In the genomic region with DNA sequence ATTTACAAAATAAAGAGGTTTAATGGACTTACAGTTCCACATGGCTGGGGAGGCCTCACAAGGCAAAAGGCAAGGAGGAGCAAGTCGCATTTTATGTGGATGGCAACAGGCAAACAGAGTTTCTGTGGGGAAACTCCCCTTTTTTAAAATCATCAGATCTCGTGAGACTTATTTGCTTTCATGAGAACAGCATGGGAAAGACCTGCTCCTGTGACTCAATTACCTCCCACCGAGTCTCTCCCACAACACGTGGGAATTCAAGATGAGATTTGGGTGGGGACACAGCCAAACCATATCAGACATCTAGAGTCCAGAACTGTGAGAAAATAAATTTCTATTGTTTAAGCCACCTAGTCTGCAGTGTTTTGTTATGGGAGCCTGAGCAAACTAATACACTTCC, we compare ENCODE assay signal across 20 cellular contexts.
DNase-seq lines count a peak whose midpoint lies in the region; ATAC-seq and TF ChIP-seq lines count a peak whose summit lies in the region.
"Had no signal": no experiment of that assay in that cellular context is flagged by ENCODE, and none has a peak within 500 bp of the region (broad histone marks: within the 10 kb centered on the region; RNA-seq: fewer than 3 reads in every experiment).

No MANE protein-coding gene starts in this region.

- H3F3A ChIP-seq in SK-N-SH (replicated peaks; ENCODE audit: insufficient read depth) (peaks cover 28% of the 10 kb centered on the region), PC-9 (ENCODE audit: insufficient read depth, low read depth) (peaks cover 37% of the 10 kb centered on the region)

- WGBS in SK-N-SH (ENCODE audit: low lambda C conversion rate) = 98% methylated on average over 4 of the region's 4 CpGs

- POLR2A ChIA-PET in SK-N-SH (lab: Yijun Ruan, JAX) (no interaction called here), PC-9 (lab: Charles Lee; ENCODE audit: unreplicated experiment) (interaction anchor here (0.5 to 0.7 kb wide), 2 partner anchors 48 to 122 kb away, joined by 3 to 12 read pairs; no protein-coding TSS in a partner anchor)

- no peak overlapping the region for H2AFZ ChIP-seq in SK-N-SH (ENCODE audit: low read depth)
- H2AFZ ChIP-seq in PC-9 = no peak overlapping the region
- H2AFZ ChIP-seq in parathyroid adenoma = no peak overlapping the region

- H3K36me3 ChIP-seq in SK-N-SH (replicated peaks in 1 of 2; ENCODE audit: control insufficient read depth in 1 of 2, insufficient read depth in 2 of 2, low read length in 1 of 2) (no peaks in the 10 kb centered on the region), PC-9 (ENCODE audit: low read depth) (no peaks in the 10 kb centered on the region), parathyroid adenoma (ENCODE audit: control insufficient read depth, insufficient read depth, low read length) (no peaks in the 10 kb centered on the region)
- H3K36me3 ChIP-seq: ascending aorta, heart left ventricle, spleen, transverse colon had no signal

- CTCF ChIA-PET in SK-N-SH (lab: Yijun Ruan, JAX) = no interaction called here
- CTCF ChIA-PET in PC-9 (lab: Charles Lee) = interaction anchor here (1.1 kb wide), 1 partner anchor 95 kb away, joined by 3 read pairs; no protein-coding TSS in a partner anchor

- H3K9me2 ChIP-seq in SK-N-SH (no peaks in the 10 kb centered on the region), PC-9 (ENCODE audit: insufficient read depth) (no peaks in the 10 kb centered on the region)

- H3K9ac ChIP-seq in SK-N-SH (peak overlapping the region; percentile 63; the same call in 1 of the 2 replicates), parathyroid adenoma (no peak overlapping the region)

- DNase-seq in SK-N-SH = no peak
- no peak for DNase-seq in PC-9
- DNase-seq in epithelial cell of prostate (ENCODE audit: low read depth, low spot score) = no peak
- no peak for DNase-seq in islet precursor cell
- no peak for DNase-seq in amniotic stem cell (lab: John Stamatoyannopoulos, UW)
- no peak for DNase-seq in NCI-H1092 treated with DMSO at 0.1 percent for 48 hours (lab: John Stamatoyannopoulos, UW)
- DNase-seq: 8988T; activated T-cell treated with anti-CD3 and anti-CD28 coated beads, Interleukin-2, amount 50 U/mL, for 48 hours; C1 segment of cervical spinal cord; cortex of kidney; GOT3; heart left ventricle; kidney; NCI-H1694; spleen; transverse colon had no signal

- no peak for TF ChIP-seq RAD21 in SK-N-SH (IDR thresholded peaks at IDR 0.05; ENCODE audit: low read length)

- H3K27ac ChIP-seq in SK-N-SH (ENCODE audit: low read depth in 2 of 2, low read length in 1 of 2) (peak overlapping the region in 1 of 2 experiments; percentile 95; a peak in 2 of 4 replicates), PC-9 (peak overlapping the region; percentile 97), epithelial cell of prostate (peak overlapping the region; percentile 90), parathyroid adenoma (peak overlapping the region; percentile 82)
- H3K27ac ChIP-seq: ascending aorta had no signal

- H4K20me1 ChIP-seq in SK-N-SH (ENCODE audit: insufficient read depth) = no peaks in the 10 kb centered on the region
- H4K20me1 ChIP-seq in PC-9 (ENCODE audit: insufficient read depth) = no peaks in the 10 kb centered on the region

- TF ChIP-seq EP300 in SK-N-SH (IDR thresholded peaks at IDR 0.05; ENCODE audit: borderline replicate concordance in 1 of 2, low read depth in 1 of 2, low read length in 1 of 2) = no peak

- no peaks in the 10 kb centered on the region for H3K27me3 ChIP-seq in SK-N-SH (ENCODE audit: insufficient read depth)
- H3K27me3 ChIP-seq in PC-9 (ENCODE audit: insufficient read depth, low read depth) = no peaks in the 10 kb centered on the region
- H3K27me3 ChIP-seq in parathyroid adenoma (ENCODE audit: control insufficient read depth, insufficient read depth, low read length) = no peaks in the 10 kb centered on the region
- H3K27me3 ChIP-seq: ascending aorta, heart left ventricle, spleen, transverse colon had no signal

- no peak for TF ChIP-seq CTCF in SK-N-SH (IDR thresholded peaks at IDR 0.05)
- no peak for TF ChIP-seq CTCF in PC-9 (conservative IDR thresholded peaks at IDR 0.05)
- TF ChIP-seq CTCF in parathyroid adenoma (IDR thresholded peaks at IDR 0.05) = no peak

- H3K4me2 ChIP-seq in SK-N-SH (0 out of 2 replicates have a peak overlapping the region, but pooled peaks have one; percentile 38), PC-9 (peak overlapping the region; percentile 64), parathyroid adenoma (ENCODE audit: low read length) (no peak overlapping the region)

- ATAC-seq in SK-N-SH treated with all-trans-retinoic acid at 6 μM for 48 hours = no peak
- ATAC-seq: heart left ventricle; stimulated activated effector memory CD8-positive, alpha-beta T cell treated with anti-CD3 and anti-CD28 coated beads, Interleukin-12 subunit alpha, Interleukin-12 subunit beta, amount 100 ng/mL, for 72 hours had no signal

- BruUV-seq in PC-9 (replicated peaks; lab: Mats Ljungman, UMichigan) = no TSS peak

- peaks cover 6 to 37% of the 10 kb centered on the region in 2 experiments for H3K4me1 ChIP-seq in SK-N-SH (ENCODE audit: control insufficient read depth in 1 of 2, insufficient read depth in 2 of 2, low read depth in 1 of 2, low read length in 1 of 2)
- H3K4me1 ChIP-seq in PC-9 (replicated peaks; ENCODE audit: insufficient read depth) = peaks cover 66% of the 10 kb centered on the region
- H3K4me1 ChIP-seq in parathyroid adenoma = peaks cover 32% of the 10 kb centered on the region

- H3K9me3 ChIP-seq in SK-N-SH (no peaks in the 10 kb centered on the region), PC-9 (ENCODE audit: insufficient read depth, low read depth) (0 out of 2 replicates have a peak, but pooled peaks cover 2% of the 10 kb centered on the region), parathyroid adenoma (ENCODE audit: control insufficient read depth, low read length) (no peaks in the 10 kb centered on the region)
- H3K9me3 ChIP-seq: ascending aorta, heart left ventricle, spleen, transverse colon had no signal

- intact Hi-C loops in PC-9 (cut with micrococcal nuclease; ENCODE audit: unreplicated experiment) = loop anchor here (1.0 to 5.0 kb wide), 6 partner anchors 67 to 325 kb away; a partner anchor contains a TSS

- H3K4me3 ChIP-seq in SK-N-SH (ENCODE audit: low read depth in 2 of 2, low read length in 1 of 2) (no peak overlapping the region), PC-9 (no peak overlapping the region), parathyroid adenoma (ENCODE audit: low read depth, low read length) (no peak overlapping the region)
- H3K4me3 ChIP-seq: ascending aorta, heart left ventricle, spleen, transverse colon had no signal

- H3K79me2 ChIP-seq in SK-N-SH (ENCODE audit: insufficient read depth) (no peaks in the 10 kb centered on the region), PC-9 (ENCODE audit: low read depth) (peaks cover 14% of the 10 kb centered on the region; the same call in 1 of the 2 replicates), parathyroid adenoma (no peaks in the 10 kb centered on the region)

TF ChIP-seq in SK-N-SH, 30 proteins besides CTCF, POLR2A, EP300 and RAD21:
- TF ChIP-seq, protein P1, sequence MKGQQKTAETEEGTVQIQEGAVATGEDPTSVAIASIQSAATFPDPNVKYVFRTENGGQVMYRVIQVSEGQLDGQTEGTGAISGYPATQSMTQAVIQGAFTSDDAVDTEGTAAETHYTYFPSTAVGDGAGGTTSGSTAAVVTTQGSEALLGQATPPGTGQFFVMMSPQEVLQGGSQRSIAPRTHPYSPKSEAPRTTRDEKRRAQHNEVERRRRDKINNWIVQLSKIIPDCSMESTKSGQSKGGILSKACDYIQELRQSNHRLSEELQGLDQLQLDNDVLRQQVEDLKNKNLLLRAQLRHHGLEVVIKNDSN (IDR thresholded peaks at IDR 0.05; ENCODE audit: borderline replicate concordance, low read depth) = no peak
- TF ChIP-seq FOSL2 (IDR thresholded peaks at IDR 0.05; ENCODE audit: borderline replicate concordance, low read depth) (no peak), NRF1 (IDR thresholded peaks at IDR 0.05; ENCODE audit: low read depth, low read length) (no peak)

TF ChIP-seq in SK-N-SH treated with all-trans-retinoic acid at 6 μM for 48 hours, 23 proteins besides CTCF, POLR2A, EP300 and RAD21 (continues in another document):
- TF ChIP-seq, protein P2, sequence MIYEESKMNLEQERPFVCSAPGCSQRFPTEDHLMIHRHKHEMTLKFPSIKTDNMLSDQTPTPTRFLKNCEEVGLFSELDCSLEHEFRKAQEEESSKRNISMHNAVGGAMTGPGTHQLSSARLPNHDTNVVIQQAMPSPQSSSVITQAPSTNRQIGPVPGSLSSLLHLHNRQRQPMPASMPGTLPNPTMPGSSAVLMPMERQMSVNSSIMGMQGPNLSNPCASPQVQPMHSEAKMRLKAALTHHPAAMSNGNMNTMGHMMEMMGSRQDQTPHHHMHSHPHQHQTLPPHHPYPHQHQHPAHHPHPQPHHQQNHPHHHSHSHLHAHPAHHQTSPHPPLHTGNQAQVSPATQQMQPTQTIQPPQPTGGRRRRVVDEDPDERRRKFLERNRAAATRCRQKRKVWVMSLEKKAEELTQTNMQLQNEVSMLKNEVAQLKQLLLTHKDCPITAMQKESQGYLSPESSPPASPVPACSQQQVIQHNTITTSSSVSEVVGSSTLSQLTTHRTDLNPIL (CRISPR knock-in tag; IDR thresholded peaks at IDR 0.05; ENCODE audit: low read depth) = no peak
- TF ChIP-seq OSR1 (CRISPR knock-in tag; IDR thresholded peaks at IDR 0.05) = no peak
- TF ChIP-seq PPARA (CRISPR knock-in tag; IDR thresholded peaks at IDR 0.05; ENCODE audit: borderline replicate concordance) = no peak
- TF ChIP-seq, protein P3, sequence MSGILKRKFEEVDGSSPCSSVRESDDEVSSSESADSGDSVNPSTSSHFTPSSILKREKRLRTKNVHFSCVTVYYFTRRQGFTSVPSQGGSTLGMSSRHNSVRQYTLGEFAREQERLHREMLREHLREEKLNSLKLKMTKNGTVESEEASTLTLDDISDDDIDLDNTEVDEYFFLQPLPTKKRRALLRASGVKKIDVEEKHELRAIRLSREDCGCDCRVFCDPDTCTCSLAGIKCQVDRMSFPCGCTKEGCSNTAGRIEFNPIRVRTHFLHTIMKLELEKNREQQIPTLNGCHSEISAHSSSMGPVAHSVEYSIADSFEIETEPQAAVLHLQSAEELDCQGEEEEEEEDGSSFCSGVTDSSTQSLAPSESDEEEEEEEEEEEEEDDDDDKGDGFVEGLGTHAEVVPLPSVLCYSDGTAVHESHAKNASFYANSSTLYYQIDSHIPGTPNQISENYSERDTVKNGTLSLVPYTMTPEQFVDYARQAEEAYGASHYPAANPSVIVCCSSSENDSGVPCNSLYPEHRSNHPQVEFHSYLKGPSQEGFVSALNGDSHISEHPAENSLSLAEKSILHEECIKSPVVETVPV (CRISPR knock-in tag; IDR thresholded peaks at IDR 0.05) = no peak
- no peak for TF ChIP-seq ZNF70 (CRISPR knock-in tag; IDR thresholded peaks at IDR 0.05)
- no peak for TF ChIP-seq RARB (CRISPR knock-in tag; IDR thresholded peaks at IDR 0.05)
